1 cellular context compared by ENCODE assay signal in the genomic region with DNA sequence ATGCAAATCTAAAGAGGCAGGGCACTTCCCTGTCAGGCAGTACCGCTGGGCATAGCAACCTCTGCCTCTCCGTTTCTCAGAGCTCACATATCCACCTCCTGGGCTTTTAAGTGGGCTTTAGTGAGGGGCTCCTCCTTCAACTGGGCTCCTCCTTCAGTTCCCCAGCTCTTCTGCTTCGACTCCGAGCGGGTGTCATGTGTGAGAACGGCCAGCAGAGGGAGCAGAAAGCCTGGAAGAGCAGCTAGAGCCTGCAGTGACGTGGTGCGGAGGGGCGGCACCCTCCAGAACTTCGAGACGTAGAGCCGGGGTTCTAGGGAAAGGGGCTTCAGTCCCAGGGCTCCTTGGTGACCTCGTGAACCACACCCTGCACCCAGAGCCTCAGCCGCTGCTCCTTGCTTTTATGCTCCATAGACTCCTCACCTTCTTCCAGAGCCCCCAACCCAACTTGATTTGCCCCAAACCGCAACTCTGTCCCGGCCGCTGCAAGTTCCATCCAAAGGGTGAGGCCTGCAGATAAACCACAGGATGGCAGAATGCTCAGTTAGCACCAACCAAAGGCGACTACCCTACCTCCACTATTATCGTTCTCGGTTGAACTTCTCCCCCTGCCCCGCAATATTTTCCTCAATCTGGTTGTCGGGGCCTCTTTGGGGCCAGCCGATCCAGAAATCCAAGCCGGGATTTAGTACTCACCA.
TF ChIP-seq lines count a peak whose summit lies in the region.

No MANE protein-coding gene starts in this region.

TF ChIP-seq in SK-N-SH, 30 proteins besides CTCF, POLR2A, EP300 and RAD21 (continued from another document):
- TF ChIP-seq, protein P1, sequence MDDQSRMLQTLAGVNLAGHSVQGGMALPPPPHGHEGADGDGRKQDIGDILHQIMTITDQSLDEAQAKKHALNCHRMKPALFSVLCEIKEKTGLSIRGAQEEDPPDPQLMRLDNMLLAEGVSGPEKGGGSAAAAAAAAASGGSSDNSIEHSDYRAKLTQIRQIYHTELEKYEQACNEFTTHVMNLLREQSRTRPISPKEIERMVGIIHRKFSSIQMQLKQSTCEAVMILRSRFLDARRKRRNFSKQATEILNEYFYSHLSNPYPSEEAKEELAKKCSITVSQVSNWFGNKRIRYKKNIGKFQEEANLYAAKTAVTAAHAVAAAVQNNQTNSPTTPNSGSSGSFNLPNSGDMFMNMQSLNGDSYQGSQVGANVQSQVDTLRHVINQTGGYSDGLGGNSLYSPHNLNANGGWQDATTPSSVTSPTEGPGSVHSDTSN (IDR thresholded peaks at IDR 0.05), result no peak
- TF ChIP-seq TEAD4 (IDR thresholded peaks at IDR 0.05; ENCODE audit: borderline replicate concordance, insufficient read depth), result no peak
- TF ChIP-seq, protein P2, sequence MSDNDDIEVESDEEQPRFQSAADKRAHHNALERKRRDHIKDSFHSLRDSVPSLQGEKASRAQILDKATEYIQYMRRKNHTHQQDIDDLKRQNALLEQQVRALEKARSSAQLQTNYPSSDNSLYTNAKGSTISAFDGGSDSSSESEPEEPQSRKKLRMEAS (IDR thresholded peaks at IDR 0.05; ENCODE audit: low read depth), result peak; percentile 74; the same call in 1 of the 2 replicates
- TF ChIP-seq ELF1 (IDR thresholded peaks at IDR 0.05), result no peak
TF ChIP-seq in SK-N-SH: peak in this region for 6.
